In genomic region chr7:64884085-64884912, GRCh38 we compare ENCODE assay signal across 24 cellular contexts. TPM values are rescaled to one million over a fixed set of nuclear protein-coding genes. Genes with fewer than 3 reads are reported as not detected.
DNase-seq lines count a peak whose midpoint lies in the region; ATAC-seq and TF ChIP-seq lines count a peak whose summit lies in the region.
"Had no signal": no experiment of that assay in that cellular context is flagged by ENCODE, and none has a peak within 500 bp of the region (broad histone marks: within the 10 kb centered on the region; RNA-seq: fewer than 3 reads in every experiment).

No MANE protein-coding gene starts in this region.

- no peak overlapping the region for H2AFZ ChIP-seq in osteoblast (ENCODE audit: low read length)

- H3K27ac ChIP-seq in osteoblast (ENCODE audit: low read depth, low read length): no peak overlapping the region
- H3K27ac ChIP-seq: C4-2B, left lung, Peyer's patch, prostate gland, transverse colon, WERI-Rb-1 had no signal

- H3K36me3 Mint-ChIP-seq in activated T-cell treated with anti-CD3 and anti-CD28 coated beads, Interleukin-2, amount 50 U/mL, for 4 hours (ENCODE audit: insufficient read depth): no peaks in the 10 kb centered on the region

- no peaks in the 10 kb centered on the region for H3K36me3 ChIP-seq in osteoblast (ENCODE audit: insufficient read depth, low read length)
- H3K36me3 ChIP-seq: left lung, Peyer's patch, prostate gland, transverse colon, WERI-Rb-1 had no signal

- ATAC-seq in activated T-cell treated with anti-CD3 and anti-CD28 coated beads, Interleukin-2, amount 50 U/mL, for 4 hours: no peak
- ATAC-seq: left lung had no signal

- no peaks in the 10 kb centered on the region for H3K9me3 ChIP-seq in osteoblast (ENCODE audit: low read depth, low read length)
- H3K9me3 ChIP-seq: Peyer's patch, prostate gland, transverse colon had no signal

- peaks cover 77% of the 10 kb centered on the region for H3K27me3 Mint-ChIP-seq in activated T-cell treated with anti-CD3 and anti-CD28 coated beads, Interleukin-2, amount 50 U/mL, for 4 hours (ENCODE audit: low read depth)

- no peaks in the 10 kb centered on the region for H3K4me1 ChIP-seq in osteoblast (ENCODE audit: insufficient read depth, low read length)
- H3K4me1 ChIP-seq: prostate gland had no signal

- no peaks in the 10 kb centered on the region for H3K79me2 ChIP-seq in osteoblast (ENCODE audit: insufficient read depth, low read length)

- H3K4me1 Mint-ChIP-seq in activated T-cell treated with anti-CD3 and anti-CD28 coated beads, Interleukin-2, amount 50 U/mL, for 4 hours (ENCODE audit: low read depth): peaks cover 16% of the 10 kb centered on the region

- H3K4me3 ChIP-seq in osteoblast (ENCODE audit: insufficient read depth, low read length): no peak overlapping the region
- H3K4me3 ChIP-seq: left lung, Peyer's patch, prostate gland, transverse colon had no signal

- no peak overlapping the region for H3K4me2 ChIP-seq in osteoblast (ENCODE audit: insufficient read depth, low read length)

- no peaks in the 10 kb centered on the region for H4K20me1 ChIP-seq in osteoblast (ENCODE audit: insufficient read depth, low read length)

- DNase-seq in AG20443 (ENCODE audit: low spot score): peak; percentile 2
- peak; percentile 11 for DNase-seq in GM10266 (ENCODE audit: extremely low spot score)
- DNase-seq in ecto neural progenitor cell (ENCODE audit: low spot score): peak; percentile 13
- peak; percentile 73 for DNase-seq in osteoblast (ENCODE audit: insufficient read length, low spot score, missing footprints)
- no peak for DNase-seq in activated T-cell treated with anti-CD3 and anti-CD28 coated beads, Interleukin-2, amount 50 U/mL, for 4 hours
- no peak for DNase-seq in midbrain (lab: John Stamatoyannopoulos, UW)
- DNase-seq in epidermal melanocyte (ENCODE audit: insufficient read length, low spot score): no peak
- DNase-seq: activated CD4-positive, alpha-beta T cell treated with anti-CD3 and anti-CD28 coated beads for 4 hours; activated naive CD4-positive, alpha-beta T cell treated with anti-CD3 and anti-CD28 coated beads, Interleukin-2, amount 50 U/mL, for 16 hours; amygdala; left lung; mesenchymal stem cell; NCI-H1436; NCI-H345; NCI-H748 treated with DMSO at 0.1 percent for 48 hours; SHP77 treated with DMSO at 0.1 percent for 48 hours; stimulated activated CD4-positive, alpha-beta T cell treated with anti-CD3 and anti-CD28 coated beads, Interleukin-4, amount 100 ng/mL, for 1 hour; T-helper 9 cell; transverse colon; WERI-Rb-1 had no signal

- no peak for TF ChIP-seq CTCF in GM10266 (IDR thresholded peaks at IDR 0.05; ENCODE audit: control insufficient read depth, insufficient read depth, low read depth, missing control alignments)
- TF ChIP-seq CTCF in osteoblast (IDR thresholded peaks at IDR 0.05; ENCODE audit: extremely low read depth, low read depth, low read length): no peak

- H3K27me3 ChIP-seq in osteoblast (ENCODE audit: insufficient read depth, low read length): peaks cover 10% of the 10 kb centered on the region

- H3K9me3 Mint-ChIP-seq in activated T-cell treated with anti-CD3 and anti-CD28 coated beads, Interleukin-2, amount 50 U/mL, for 4 hours: no peaks in the 10 kb centered on the region

- no peak overlapping the region for H3K4me3 Mint-ChIP-seq in activated T-cell treated with anti-CD3 and anti-CD28 coated beads, Interleukin-2, amount 50 U/mL, for 4 hours
- H3K4me3 Mint-ChIP-seq: activated T-helper 1 cell treated with anti-CD3 and anti-CD28 coated beads, Interleukin-12 subunit alpha, Interleukin-12 subunit beta, Interleukin-2, Interleukin-4 antibody, amounts not matched to agents 30 ng/mL and 10 ng/mL and 1 ng/mL, durations not matched to agents 14 hours and 24 hours and 36 hours had no signal

RNA-seq across cellular contexts. Expression of gene ZNF273, which starts 18.8 kb away (rescaled TPM):
- total RNA-seq in osteoblast: 5.1 and 7.1 TPM in 2 replicates
- 1 to 10 TPM; 5.1 to 6.4 (median 6.2) TPM for total RNA-seq in activated T-cell treated with anti-CD3 and anti-CD28 coated beads, Interleukin-2, amount 50 U/mL, for 4 hours

Comparison
In these comparisons a context has a peak if more than half of its experiments do, and no peak if none do; other contexts are left out.
1. DNase-seq: peak in AG20443 (single experiment), GM10266 (single experiment), ecto neural progenitor cell (single experiment) and osteoblast (single experiment); none in activated T-cell treated with anti-CD3 and anti-CD28 coated beads, Interleukin-2, amount 50 U/mL, for 4 hours (single experiment), midbrain (single experiment) and epidermal melanocyte (single experiment).